30 cellular contexts compared by ENCODE assay signal in genomic region chr11:119734788-119735187, GRCh38. TPM values are rescaled to one million over a fixed set of nuclear protein-coding genes. Genes with fewer than 3 reads are reported as not detected.
DNase-seq lines count a peak whose midpoint lies in the region; ATAC-seq lines count a peak whose summit lies in the region.
"Had no signal": no experiment of that assay in that cellular context is flagged by ENCODE, and none has a peak within 500 bp of the region (broad histone marks: within the 10 kb centered on the region; RNA-seq: fewer than 3 reads in every experiment).

No MANE protein-coding gene starts in this region.

- 59% methylated on average over 2 of the region's 2 CpGs for WGBS in right cardiac atrium

- H3K27me3 ChIP-seq in SJCRH30 (no peaks in the 10 kb centered on the region), right cardiac atrium (ENCODE audit: control insufficient read depth, insufficient read depth) (no peaks in the 10 kb centered on the region)
- H3K27me3 ChIP-seq: ovary had no signal

- H3K4me3 ChIP-seq in SJCRH30 (no peak overlapping the region), right cardiac atrium (ENCODE audit: low read length) (no peak overlapping the region)
- H3K4me3 ChIP-seq: ovary, spleen, upper lobe of right lung had no signal

- DNase-seq in NCI-H345 (lab: John Stamatoyannopoulos, UW) (peak; percentile 38), NCI-H345 treated with DMSO at 0.1 percent for 48 hours (lab: John Stamatoyannopoulos, UW; ENCODE audit: unreplicated experiment) (no peak), NCI-H146 treated with DMSO at 0.1 percent for 48 hours (lab: John Stamatoyannopoulos, UW; ENCODE audit: unreplicated experiment) (peak; percentile 62), SJCRH30 (peak; percentile 29 to 63), pons (ENCODE audit: low spot score) (no peak), right cardiac atrium (no peak), KG1 (lab: John Stamatoyannopoulos, UW) (no peak)
- DNase-seq: activated CD4-positive, alpha-beta T cell treated with anti-CD3 and anti-CD28 coated beads, Interleukin-2, amount 50 U/mL, for 48 hours; activated gamma-delta T cell treated with Interleukin-2 at 50 U/mL for 16 hours; activated naive CD8-positive, alpha-beta T cell treated with anti-CD3 and anti-CD28 coated beads, Interleukin-2, amount 10 ng/mL, durations not matched to agents 7 days and 5 days; activated T-cell treated with anti-CD3 and anti-CD28 coated beads, Interleukin-2, amount 50 U/mL, for 48 hours; aorta; DMS79; effector CD8-positive, alpha-beta T cell; hypothalamus; MV-4-11; NCI-H187; ovary; retina; spleen; stimulated activated CD4-positive, alpha-beta T cell treated with anti-CD3 and anti-CD28 coated beads, Interleukin-2, amount 100 ng/mL, for 24 hours; stimulated activated naive CD8-positive, alpha-beta T cell treated with anti-CD3 and anti-CD28 coated beads, Interleukin-15, Interleukin-2, amounts not matched to agents 100 U/mL and 50 U/mL, for 24 hours; T-helper 2 cell; upper lobe of right lung had no signal

- peaks cover 9% of the 10 kb centered on the region; the same call in 1 of the 2 replicates for H3K4me1 ChIP-seq in SJCRH30
- H3K4me1 ChIP-seq in right cardiac atrium (ENCODE audit: control insufficient read depth, insufficient read depth, low read length): no peaks in the 10 kb centered on the region

- H3K9me3 ChIP-seq in SJCRH30 (replicated peaks): no peaks in the 10 kb centered on the region
- no peaks in the 10 kb centered on the region for H3K9me3 ChIP-seq in right cardiac atrium (ENCODE audit: control insufficient read depth, low read length)
- H3K9me3 ChIP-seq: ovary, spleen, upper lobe of right lung had no signal

- no peaks in the 10 kb centered on the region for H3K36me3 ChIP-seq in SJCRH30
- H3K36me3 ChIP-seq: ovary, spleen, upper lobe of right lung had no signal

- H3K27ac ChIP-seq in SJCRH30 (no peak overlapping the region), right cardiac atrium (ENCODE audit: low read length) (no peak overlapping the region)
- H3K27ac ChIP-seq: epithelial cell of prostate, ovary, spleen, upper lobe of right lung had no signal

- ATAC-seq in right cardiac atrium: no peak
- ATAC-seq in GM21737 (IDR thresholded peaks at IDR 0.05; ENCODE audit: unreplicated experiment): no peak
- ATAC-seq: activated CD4-positive, CD25-positive, alpha-beta regulatory T cell treated with anti-CD3 and anti-CD28 coated beads, Interleukin-2, amount 50 U/mL, for 24 hours; HCT116; left lobe of liver; Right ventricle myocardium inferior; stimulated activated naive CD8-positive, alpha-beta T cell treated with anti-CD3 and anti-CD28 coated beads, Interleukin-15, Interleukin-2, amounts not matched to agents 100 U/mL and 50 U/mL, for 24 hours; upper lobe of right lung had no signal

- intact Hi-C loops in right cardiac atrium (cut with DNase I): no loop called here

RNA-seq across cellular contexts. Expression of gene NECTIN1, which starts 5.8 kb away (rescaled TPM):
- 61.1 and 61.7 TPM in 2 replicates for total RNA-seq in SJCRH30 (2014; rRNA removed; shearing (Covaris generic))
- 10 to 100 TPM in 2 of 4 donors, 1 to 10 TPM in 2; 5.2 to 14.5 (median 10.8) TPM for total RNA-seq in right cardiac atrium
- 6.3 TPM for polyA plus RNA-seq in right cardiac atrium

Comparison
In these comparisons a context has a peak if more than half of its experiments do, and no peak if none do; other contexts are left out.
1. DNase-seq: peak in NCI-H345 (single experiment), NCI-H146 treated with DMSO at 0.1 percent for 48 hours (single experiment) and SJCRH30 (2 of 2); none in NCI-H345 treated with DMSO at 0.1 percent for 48 hours (single experiment), pons (single experiment), right cardiac atrium (0 of 3) and KG1 (single experiment).